In the genomic region with DNA sequence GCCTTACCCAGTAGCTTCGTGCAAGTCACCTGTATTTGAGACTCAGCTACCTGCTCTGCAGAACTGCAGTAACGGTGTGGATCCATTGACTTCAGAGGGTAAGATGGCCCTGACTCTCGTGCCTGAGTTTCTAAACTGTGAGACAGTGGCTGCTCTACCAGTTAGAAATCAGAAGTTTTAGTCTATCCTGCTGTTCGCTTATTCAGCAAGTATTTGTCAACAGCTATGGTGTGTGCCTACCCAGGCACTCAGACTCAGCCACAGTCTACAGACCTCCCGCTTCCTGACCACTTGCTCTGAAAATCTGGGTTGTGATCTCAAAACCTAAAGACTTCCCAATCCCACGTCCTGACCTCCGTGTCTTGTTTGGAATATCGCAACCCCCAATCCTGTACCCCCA, we compare ENCODE assay signal across 37 cellular contexts. TPM values are rescaled to one million over a fixed set of nuclear protein-coding genes. Genes with fewer than 3 reads are reported as not detected.
"Had no signal": no experiment of that assay in that cellular context is flagged by ENCODE, and none has a peak within 500 bp of the region (broad histone marks: within the 10 kb centered on the region; RNA-seq: fewer than 3 reads in every experiment).

No MANE protein-coding gene starts in this region.

- H3K4me1 Mint-ChIP-seq: activated naive CD8-positive, alpha-beta T cell treated with anti-CD3 and anti-CD28 coated beads for 36 hours had no signal

- ATAC-seq: activated CD4-positive, alpha-beta T cell treated with anti-CD3 and anti-CD28 coated beads for 36 hours; activated CD8-positive, alpha-beta memory T cell treated with anti-CD3 and anti-CD28 coated beads, Interleukin-2, amount 10 ng/mL, durations not matched to agents 7 days and 5 days; activated CD8-positive, alpha-beta T cell treated with anti-CD3 and anti-CD28 coated beads, Interleukin-2, amount 10 ng/mL, durations not matched to agents 7 days and 5 days; activated naive CD8-positive, alpha-beta T cell treated with anti-CD3 and anti-CD28 coated beads, Interleukin-2, amount 50 U/mL, for 24 hours; esophagus mucosa; gastrocnemius medialis; heart left ventricle had no signal

- H3K27ac Mint-ChIP-seq: activated CD4-positive, alpha-beta memory T cell treated with anti-CD3 and anti-CD28 coated beads for 36 hours; activated CD4-positive, alpha-beta T cell treated with anti-CD3 and anti-CD28 coated beads for 36 hours; activated CD4-positive, alpha-beta T cell treated with anti-CD3 and anti-CD28 coated beads, Interleukin-2, amount 10 ng/mL, durations not matched to agents 24 days and 14 days; activated CD8-positive, alpha-beta memory T cell treated with anti-CD3 and anti-CD28 coated beads, Interleukin-2, amount 10 ng/mL, durations not matched to agents 7 days and 5 days; activated CD8-positive, alpha-beta T cell treated with anti-CD3 and anti-CD28 coated beads, Interleukin-2, amount 10 ng/mL, durations not matched to agents 7 days and 5 days; activated naive CD4-positive, alpha-beta T cell treated with anti-CD3 and anti-CD28 coated beads for 36 hours; activated naive CD4-positive, alpha-beta T cell treated with anti-CD3 and anti-CD28 coated beads, Interleukin-2, amount 50 U/mL, for 24 hours; activated naive CD8-positive, alpha-beta T cell treated with anti-CD3 and anti-CD28 coated beads for 36 hours; activated naive CD8-positive, alpha-beta T cell treated with anti-CD3 and anti-CD28 coated beads, Interleukin-2, amount 50 U/mL, for 24 hours; activated T-helper 1 cell treated with anti-CD3 and anti-CD28 coated beads, Interleukin-12 subunit alpha, Interleukin-12 subunit beta, Interleukin-2, Interleukin-4 antibody, amounts not matched to agents 30 ng/mL and 10 ng/mL and 1 ng/mL, durations not matched to agents 14 hours and 24 hours and 36 hours; activated T-helper 2 cell treated with anti-CD3 and anti-CD28 coated beads, Interferon-gamma antibody, Interleukin-2, Interleukin-4, amounts not matched to agents 10 μg/mL and 5 μg/mL and 100 μg/mL, durations not matched to agents 14 hours and 24 hours and 36 hours; endodermal cell had no signal

- H3K4me3 ChIP-seq: adrenal gland, breast epithelium, cardiac muscle cell, colonic mucosa, dorsolateral prefrontal cortex, gastrocnemius medialis, heart left ventricle had no signal

- H3K27me3 Mint-ChIP-seq: activated CD4-positive, alpha-beta memory T cell treated with anti-CD3 and anti-CD28 coated beads for 36 hours; activated CD4-positive, alpha-beta T cell treated with anti-CD3 and anti-CD28 coated beads for 36 hours; activated CD4-positive, alpha-beta T cell treated with anti-CD3 and anti-CD28 coated beads, Interleukin-2, amount 10 ng/mL, durations not matched to agents 24 days and 14 days; activated CD8-positive, alpha-beta memory T cell treated with anti-CD3 and anti-CD28 coated beads, Interleukin-2, amount 10 ng/mL, durations not matched to agents 7 days and 5 days; activated naive CD4-positive, alpha-beta T cell treated with anti-CD3 and anti-CD28 coated beads, Interleukin-2, amount 50 U/mL, for 24 hours; activated naive CD8-positive, alpha-beta T cell treated with anti-CD3 and anti-CD28 coated beads for 36 hours; activated naive CD8-positive, alpha-beta T cell treated with anti-CD3 and anti-CD28 coated beads, Interleukin-2, amount 50 U/mL, for 24 hours had no signal

- H3K36me3 Mint-ChIP-seq: activated CD4-positive, alpha-beta memory T cell treated with anti-CD3 and anti-CD28 coated beads for 36 hours; activated CD8-positive, alpha-beta memory T cell treated with anti-CD3 and anti-CD28 coated beads, Interleukin-2, amount 10 ng/mL, durations not matched to agents 7 days and 5 days; activated naive CD4-positive, alpha-beta T cell treated with anti-CD3 and anti-CD28 coated beads, Interleukin-2, amount 50 U/mL, for 24 hours; activated naive CD8-positive, alpha-beta T cell treated with anti-CD3 and anti-CD28 coated beads for 36 hours; brain had no signal

- H3K36me3 ChIP-seq: adrenal gland, breast epithelium, cardiac muscle cell, colonic mucosa, gastrocnemius medialis, heart left ventricle had no signal

- H3K27me3 ChIP-seq: adrenal gland, breast epithelium, cardiac muscle cell, colonic mucosa had no signal

- DNase-seq: activated CD4-positive, alpha-beta memory T cell treated with anti-CD3 and anti-CD28 coated beads for 36 hours; activated CD4-positive, alpha-beta T cell treated with anti-CD3 and anti-CD28 coated beads for 36 hours; activated CD4-positive, alpha-beta T cell treated with anti-CD3 and anti-CD28 coated beads, Interleukin-2, amount 10 ng/mL, durations not matched to agents 24 days and 14 days; activated CD4-positive, CD25-positive, alpha-beta regulatory T cell; activated CD4-positive, CD25-positive, alpha-beta regulatory T cell treated with anti-CD3 and anti-CD28 coated beads, Interleukin-2, amount 50 U/mL, for 72 hours; activated CD8-positive, alpha-beta memory T cell treated with anti-CD3 and anti-CD28 coated beads, Interleukin-2, amount 10 ng/mL, durations not matched to agents 7 days and 5 days; activated CD8-positive, alpha-beta memory T cell treated with anti-CD3 and anti-CD28 coated beads, Interleukin-2, amount 50 U/mL, for 4 hours; activated CD8-positive, alpha-beta T cell treated with anti-CD3 and anti-CD28 coated beads, Interleukin-2, amount 10 ng/mL, durations not matched to agents 7 days and 5 days; activated effector memory CD4-positive, alpha-beta T cell treated with anti-CD3 and anti-CD28 coated beads, Interleukin-2, amount 50 U/mL, for 16 hours; activated naive CD4-positive, alpha-beta T cell treated with anti-CD3 and anti-CD28 coated beads for 36 hours; activated naive CD8-positive, alpha-beta T cell treated with anti-CD3 and anti-CD28 coated beads for 36 hours; activated naive CD8-positive, alpha-beta T cell treated with anti-CD3 and anti-CD28 coated beads, Interleukin-2, amount 50 U/mL, for 24 hours; activated T-cell treated with anti-CD3 and anti-CD28 coated beads, Interleukin-2, amount 50 U/mL, for 1 hour; activated T-cell treated with anti-CD3 and anti-CD28 coated beads, Interleukin-2, amount 50 U/mL, for 48 hours; adrenal gland; amygdala; aorta; central memory CD4-positive, alpha-beta T cell; cerebellar nuclear complex; colonic mucosa; dorsolateral prefrontal cortex; effector memory CD4-positive, alpha-beta T cell; endodermal cell; foreskin fibroblast; gastrocnemius medialis; glutamatergic neuron; heart left ventricle; T-helper 2 cell had no signal

- H3K9me3 Mint-ChIP-seq: activated CD4-positive, alpha-beta memory T cell treated with anti-CD3 and anti-CD28 coated beads for 36 hours; activated CD4-positive, alpha-beta T cell treated with anti-CD3 and anti-CD28 coated beads, Interleukin-2, amount 10 ng/mL, durations not matched to agents 24 days and 14 days; activated naive CD4-positive, alpha-beta T cell treated with anti-CD3 and anti-CD28 coated beads for 36 hours; activated naive CD4-positive, alpha-beta T cell treated with anti-CD3 and anti-CD28 coated beads, Interleukin-2, amount 50 U/mL, for 24 hours; activated naive CD8-positive, alpha-beta T cell treated with anti-CD3 and anti-CD28 coated beads for 36 hours; activated naive CD8-positive, alpha-beta T cell treated with anti-CD3 and anti-CD28 coated beads, Interleukin-2, amount 50 U/mL, for 24 hours; activated T-helper 1 cell treated with anti-CD3 and anti-CD28 coated beads, Interleukin-12 subunit alpha, Interleukin-12 subunit beta, Interleukin-2, Interleukin-4 antibody, amounts not matched to agents 30 ng/mL and 10 ng/mL and 1 ng/mL, durations not matched to agents 14 hours and 24 hours and 36 hours; activated T-helper 2 cell treated with anti-CD3 and anti-CD28 coated beads, Interferon-gamma antibody, Interleukin-2, Interleukin-4, amounts not matched to agents 10 μg/mL and 5 μg/mL and 100 μg/mL, durations not matched to agents 14 hours and 24 hours and 36 hours; endodermal cell had no signal

- H3K27ac ChIP-seq: adrenal gland, breast epithelium, cardiac muscle cell, colonic mucosa, dorsolateral prefrontal cortex, gastrocnemius medialis, heart left ventricle had no signal

- H3K4me3 Mint-ChIP-seq: activated CD4-positive, alpha-beta memory T cell treated with anti-CD3 and anti-CD28 coated beads for 36 hours; activated CD4-positive, alpha-beta T cell treated with anti-CD3 and anti-CD28 coated beads for 36 hours; activated CD4-positive, alpha-beta T cell treated with anti-CD3 and anti-CD28 coated beads, Interleukin-2, amount 10 ng/mL, durations not matched to agents 24 days and 14 days; activated CD8-positive, alpha-beta memory T cell treated with anti-CD3 and anti-CD28 coated beads, Interleukin-2, amount 10 ng/mL, durations not matched to agents 7 days and 5 days; activated CD8-positive, alpha-beta T cell treated with anti-CD3 and anti-CD28 coated beads, Interleukin-2, amount 10 ng/mL, durations not matched to agents 7 days and 5 days; activated naive CD4-positive, alpha-beta T cell treated with anti-CD3 and anti-CD28 coated beads for 36 hours; activated naive CD4-positive, alpha-beta T cell treated with anti-CD3 and anti-CD28 coated beads, Interleukin-2, amount 50 U/mL, for 24 hours; activated naive CD8-positive, alpha-beta T cell treated with anti-CD3 and anti-CD28 coated beads for 36 hours; activated naive CD8-positive, alpha-beta T cell treated with anti-CD3 and anti-CD28 coated beads, Interleukin-2, amount 50 U/mL, for 24 hours; activated T-helper 1 cell treated with anti-CD3 and anti-CD28 coated beads, Interleukin-12 subunit alpha, Interleukin-12 subunit beta, Interleukin-2, Interleukin-4 antibody, amounts not matched to agents 30 ng/mL and 10 ng/mL and 1 ng/mL, durations not matched to agents 14 hours and 24 hours and 36 hours; brain; endodermal cell had no signal

- H3K9me3 ChIP-seq: adrenal gland, breast epithelium, colonic mucosa, gastrocnemius medialis, heart left ventricle had no signal

- H3K4me1 ChIP-seq: adrenal gland, colonic mucosa had no signal

RNA-seq across cellular contexts. Expression of a gene that starts 31.5 kb away (rescaled TPM):
- total RNA-seq: activated CD4-positive, alpha-beta T cell treated with anti-CD3 and anti-CD28 coated beads for 36 hours; activated CD4-positive, alpha-beta T cell treated with anti-CD3 and anti-CD28 coated beads, Interleukin-2, amount 10 ng/mL, durations not matched to agents 24 days and 14 days; activated CD8-positive, alpha-beta memory T cell treated with anti-CD3 and anti-CD28 coated beads for 36 hours; activated CD8-positive, alpha-beta memory T cell treated with anti-CD3 and anti-CD28 coated beads, Interleukin-2, amount 10 ng/mL, durations not matched to agents 7 days and 5 days; activated CD8-positive, alpha-beta T cell treated with anti-CD3 and anti-CD28 coated beads, Interleukin-2, amount 10 ng/mL, durations not matched to agents 7 days and 5 days; activated naive CD4-positive, alpha-beta T cell treated with anti-CD3 and anti-CD28 coated beads for 36 hours; activated naive CD8-positive, alpha-beta T cell treated with anti-CD3 and anti-CD28 coated beads for 36 hours; activated T-helper 1 cell treated with anti-CD3 and anti-CD28 coated beads, Interleukin-12 subunit alpha, Interleukin-12 subunit beta, Interleukin-2, Interleukin-4 antibody, amounts not matched to agents 30 ng/mL and 10 ng/mL and 1 ng/mL, durations not matched to agents 14 hours and 24 hours and 36 hours; activated T-helper 2 cell treated with anti-CD3 and anti-CD28 coated beads, Interferon-gamma antibody, Interleukin-2, Interleukin-4, amounts not matched to agents 10 μg/mL and 5 μg/mL and 100 μg/mL, durations not matched to agents 14 hours and 24 hours and 36 hours; epithelial cell of proximal tubule had no signal
